Comparison of ENCODE assay signal across 10 cellular contexts in the genomic region with DNA sequence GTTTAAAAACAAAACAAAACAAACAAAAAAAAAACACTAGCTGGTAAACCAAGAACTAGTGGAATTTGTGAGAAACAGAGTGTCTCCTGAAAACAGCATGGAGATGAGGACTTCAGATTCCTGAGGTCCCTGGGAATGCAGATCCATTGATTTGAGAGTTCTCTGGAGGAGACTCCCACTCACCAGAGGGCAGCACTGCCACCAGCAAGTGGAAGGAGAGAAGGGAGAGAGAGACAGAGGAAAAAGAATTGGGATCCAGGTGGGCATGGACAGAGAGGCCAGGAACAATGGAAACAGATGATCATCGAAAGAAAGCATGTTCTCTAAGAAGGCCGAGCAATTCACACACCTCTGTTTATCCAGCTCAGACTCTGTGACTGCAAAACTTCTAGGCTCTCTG. TPM values are rescaled to one million over a fixed set of nuclear protein-coding genes. Genes with fewer than 3 reads are reported as not detected.
DNase-seq lines count a peak whose midpoint lies in the region; ATAC-seq and TF ChIP-seq lines count a peak whose summit lies in the region.
"Had no signal": no experiment of that assay in that cellular context is flagged by ENCODE, and none has a peak within 500 bp of the region (broad histone marks: within the 10 kb centered on the region; RNA-seq: fewer than 3 reads in every experiment).

No MANE protein-coding gene starts in this region.

- H3K4me1 ChIP-seq in Caco-2 (no peaks in the 10 kb centered on the region), mesenchymal stem cell (ENCODE audit: control insufficient read depth, insufficient read depth, low read depth, low read length) (no peaks in the 10 kb centered on the region)

- H3K27me3 Mint-ChIP-seq in Caco-2 (ENCODE audit: insufficient read depth, unreplicated experiment) (peaks cover 10% of the 10 kb centered on the region), glutamatergic neuron (ENCODE audit: unreplicated experiment) (no peaks in the 10 kb centered on the region)
- H3K27me3 Mint-ChIP-seq: memory B cell had no signal

- no peak overlapping the region for H2BK120ac ChIP-seq in mesenchymal stem cell (ENCODE audit: low read depth, low read length)

- H2AK5ac ChIP-seq in mesenchymal stem cell (ENCODE audit: low read length, severe bottlenecking) = no peak overlapping the region

- 95% methylated on average over 2 of the region's 2 CpGs for WGBS in mesenchymal stem cell

- no peaks in the 10 kb centered on the region for H3K79me1 ChIP-seq in mesenchymal stem cell (replicated peaks; ENCODE audit: low read length, poor library complexity, severe bottlenecking)

- POLR2A ChIA-PET in Caco-2 (lab: Charles Lee) = no interaction called here

- H3K9ac ChIP-seq in mesenchymal stem cell (ENCODE audit: low read length) = no peak overlapping the region

- H3K4me1 Mint-ChIP-seq in Caco-2 (ENCODE audit: low read depth, unreplicated experiment) (no peaks in the 10 kb centered on the region), glutamatergic neuron (ENCODE audit: low read depth, unreplicated experiment) (peaks cover 7% of the 10 kb centered on the region)

- CTCF ChIA-PET in Caco-2 (lab: Charles Lee) = interaction anchor here (0.7 to 2.7 kb wide), 3 partner anchors 75 to 109 kb away, joined by 3 to 8 read pairs (median 3); no protein-coding TSS in a partner anchor

- no peak overlapping the region for H3K4ac ChIP-seq in mesenchymal stem cell (ENCODE audit: low read depth in 1 of 2, low read length in 2 of 2)

- ATAC-seq in HG02642 (IDR thresholded peaks at IDR 0.05; ENCODE audit: poor library complexity, unreplicated experiment) = no peak

- H3K4me3 ChIP-seq in Caco-2 (ENCODE audit: low read depth, low read length) (no peak overlapping the region), cardiac fibroblast (replicated peaks in 1 of 2; ENCODE audit: low read depth in 2 of 2, low read length in 2 of 2) (no peak overlapping the region), mesenchymal stem cell (ENCODE audit: insufficient read depth in 1 of 2, low read depth in 1 of 2, low read length in 2 of 2) (no peak overlapping the region)

- no peaks in the 10 kb centered on the region for H3K27me3 ChIP-seq in Caco-2 (replicated peaks; ENCODE audit: control insufficient read depth, insufficient read depth, low read length)
- H3K27me3 ChIP-seq in mesenchymal stem cell (ENCODE audit: control insufficient read depth in 1 of 2, insufficient read depth in 1 of 2, low read length in 2 of 2) = no peaks in the 10 kb centered on the region

- no peaks in the 10 kb centered on the region for H3K36me3 Mint-ChIP-seq in Caco-2 (ENCODE audit: insufficient read depth, unreplicated experiment)
- H3K36me3 Mint-ChIP-seq in glutamatergic neuron (ENCODE audit: unreplicated experiment) = no peaks in the 10 kb centered on the region
- H3K36me3 Mint-ChIP-seq: brain, memory B cell had no signal

- no peak overlapping the region for H3K27ac ChIP-seq in mesenchymal stem cell (ENCODE audit: low read length, poor library complexity, severe bottlenecking)

- no peak overlapping the region for H3K4me3 Mint-ChIP-seq in Caco-2 (ENCODE audit: unreplicated experiment)
- no peak overlapping the region for H3K4me3 Mint-ChIP-seq in glutamatergic neuron (ENCODE audit: unreplicated experiment)
- H3K4me3 Mint-ChIP-seq: brain, memory B cell had no signal

- no peak overlapping the region for H3K23ac ChIP-seq in mesenchymal stem cell (ENCODE audit: low read length in 2 of 2)

- H2AFZ ChIP-seq in mesenchymal stem cell (ENCODE audit: low read depth, low read length) = no peak overlapping the region

- no peaks in the 10 kb centered on the region for H3K9me3 ChIP-seq in Caco-2
- no peaks in the 10 kb centered on the region for H3K9me3 ChIP-seq in mesenchymal stem cell (ENCODE audit: control insufficient read depth, low read length)

- TF ChIP-seq CTCF in Caco-2 (IDR thresholded peaks at IDR 0.05; ENCODE audit: insufficient read depth in 1 of 2, low read depth in 1 of 2, low read length in 1 of 2, severe bottlenecking in 1 of 2, unreplicated experiment in 1 of 2) = peak; percentile 58 to 83
- TF ChIP-seq CTCF in cardiac fibroblast (IDR thresholded peaks at IDR 0.05; ENCODE audit: low read depth, low read length) = peak; percentile 45
- TF ChIP-seq CTCF in glutamatergic neuron (IDR thresholded peaks at IDR 0.05; ENCODE audit: partially characterized antibody, unreplicated experiment) = no peak

- no peak overlapping the region for H3K4me2 ChIP-seq in mesenchymal stem cell (ENCODE audit: low read length, poor library complexity, severe bottlenecking)

- BruUV-seq in Caco-2 (replicated peaks; lab: Mats Ljungman, UMichigan) = no TSS peak

- no peaks in the 10 kb centered on the region for H3K36me3 ChIP-seq in Caco-2 (ENCODE audit: control insufficient read depth, insufficient read depth, low read length)
- H3K36me3 ChIP-seq in mesenchymal stem cell (ENCODE audit: control insufficient read depth in 1 of 2, insufficient read depth in 2 of 2, low read depth in 1 of 2, low read length in 2 of 2) = no peaks in the 10 kb centered on the region

- peak in 1 of 2 experiments; percentile 53 for DNase-seq in Caco-2
- peak; percentile 54 for DNase-seq in HT1080 (ENCODE audit: low read depth)
- peak; percentile 36 to 43 for DNase-seq in cardiac fibroblast (ENCODE audit: low read depth in 2 of 2)
- DNase-seq in mesenchymal stem cell = peak; percentile 31
- DNase-seq in glutamatergic neuron = no peak
- DNase-seq in NCI-H2196 treated with DMSO at 0.1 percent for 48 hours (lab: John Stamatoyannopoulos, UW; ENCODE audit: unreplicated experiment) = no peak
- DNase-seq in NCI-H2171 (lab: John Stamatoyannopoulos, UW) = no peak

- no peak overlapping the region for H2BK15ac ChIP-seq in mesenchymal stem cell (ENCODE audit: low read depth, poor library complexity, severe bottlenecking)

- intact Hi-C loops in Caco-2 (cut with micrococcal nuclease; ENCODE audit: unreplicated experiment) = loop anchor here (1.0 kb wide), 4 partner anchors 75 to 383 kb away; no protein-coding TSS in a partner anchor

- H4K91ac ChIP-seq in mesenchymal stem cell (ENCODE audit: low read length) = no peak overlapping the region

- no peak overlapping the region for H3K18ac ChIP-seq in mesenchymal stem cell (ENCODE audit: low read depth in 1 of 2, low read length in 2 of 2)

- peak overlapping the region; percentile 43 for H4K8ac ChIP-seq in mesenchymal stem cell (ENCODE audit: low read length)

- H2BK5ac ChIP-seq in mesenchymal stem cell (ENCODE audit: low read depth, low read length, poor library complexity, severe bottlenecking) = no peak overlapping the region

- no peak overlapping the region for H2BK12ac ChIP-seq in mesenchymal stem cell (ENCODE audit: low read length in 2 of 2)

- H3K27ac Mint-ChIP-seq in Caco-2 (ENCODE audit: unreplicated experiment) (no peak overlapping the region), glutamatergic neuron (ENCODE audit: unreplicated experiment) (no peak overlapping the region)
- H3K27ac Mint-ChIP-seq: brain had no signal

- peaks cover 2% of the 10 kb centered on the region for H3K9me3 Mint-ChIP-seq in Caco-2 (ENCODE audit: unreplicated experiment)
- H3K9me3 Mint-ChIP-seq in glutamatergic neuron (ENCODE audit: unreplicated experiment) = peaks cover 2% of the 10 kb centered on the region
- H3K9me3 Mint-ChIP-seq: brain, memory B cell had no signal

- H3K14ac ChIP-seq in mesenchymal stem cell (ENCODE audit: low read length in 2 of 2) = no peak overlapping the region

RNA-seq across cellular contexts. Expression of a gene that starts 31.8 kb away (rescaled TPM):
- 1.1 and 1.2 TPM in 2 replicates for total RNA-seq in Caco-2 (2022)
- 66.4 and 78.8 TPM in 2 replicates for total RNA-seq in HT1080 (2014; rRNA removed; shearing (Covaris generic))
- polyA plus RNA-seq in HT1080 (2015; cell fraction: cytosol; rRNA removed) = 79.4 and 96.5 TPM in 2 replicates
- 90.0 and 92.1 TPM in 2 replicates for polyA plus RNA-seq in HT1080 (2015; cell fraction: nucleus; rRNA removed)
- 28.1 TPM for polyA plus RNA-seq in mesenchymal stem cell (2013, experiment 1 of 2)
- 27.2 TPM for polyA plus RNA-seq in mesenchymal stem cell (2013, experiment 2 of 2)
- 1.0 TPM for total RNA-seq in glutamatergic neuron (ENCODE audit: unreplicated experiment)

Comparison
In these comparisons a context has a peak if more than half of its experiments do, and no peak if none do; other contexts are left out.
1. DNase-seq: peak in HT1080 (single experiment), cardiac fibroblast (2 of 2) and mesenchymal stem cell (single experiment); none in glutamatergic neuron (single experiment), NCI-H2196 treated with DMSO at 0.1 percent for 48 hours (single experiment) and NCI-H2171 (single experiment).
2. RNA of a gene that starts 31.8 kb away (total RNA-seq): 66.4 to 78.8 TPM in HT1080; 1.1 to 1.2 TPM in Caco-2 and 1.0 TPM in glutamatergic neuron (single experiment); every median in the first group is over 10 times any median in the second.